20 cellular contexts compared by ENCODE assay signal in genomic region chr19:53775524-53775923, GRCh38. TPM values are rescaled to one million over a fixed set of nuclear protein-coding genes. Genes with fewer than 3 reads are reported as not detected.
DNase-seq lines count a peak whose midpoint lies in the region; ATAC-seq, FAIRE-seq and TF ChIP-seq lines count a peak whose summit lies in the region.
"Had no signal": no experiment of that assay in that cellular context is flagged by ENCODE, and none has a peak within 500 bp of the region (broad histone marks: within the 10 kb centered on the region; RNA-seq: fewer than 3 reads in every experiment).

No MANE protein-coding gene starts in this region.

- H3K9ac ChIP-seq in H9 (ENCODE audit: extremely low read depth, insufficient read length, low read length) (no peak overlapping the region), kidney (ENCODE audit: low read length in 2 of 2) (no peak overlapping the region)
- H3K9ac ChIP-seq: GM23248 had no signal

- H4K91ac ChIP-seq in H9 (ENCODE audit: insufficient read length, low read depth, low read length): no peak overlapping the region

- H3K27ac Mint-ChIP-seq in H9: peak overlapping the region in 1 of 3 experiments; percentile 69; a peak in 2 of 7 replicates
- peak overlapping the region; percentile 88 for H3K27ac Mint-ChIP-seq in progenitor cell of endocrine pancreas
- no peak overlapping the region for H3K27ac Mint-ChIP-seq in stimulated activated naive B cell treated with anti-CD40 and anti-IgM and Interleukin-4, amounts not matched to agents 10 μg/mL and 1 μg/mL and 100 μg/mL, for 72 hours
- no peak overlapping the region for H3K27ac Mint-ChIP-seq in activated naive CD4-positive, alpha-beta T cell treated with anti-CD3 and anti-CD28 coated beads, Interleukin-2, amount 50 U/mL, for 72 hours
- H3K27ac Mint-ChIP-seq: CD14-positive monocyte; CD8-positive, alpha-beta T cell; IgD-negative memory B cell had no signal

- H2AFZ ChIP-seq in H9 (ENCODE audit: low read length): no peak overlapping the region
- H2AFZ ChIP-seq: GM23248 had no signal

- H3K56ac ChIP-seq in H9 (ENCODE audit: insufficient read length, low read depth, low read length): no peak overlapping the region

- no peak overlapping the region for H2BK12ac ChIP-seq in H9 (ENCODE audit: insufficient read length, low read depth, low read length)

- no peak overlapping the region for H4K8ac ChIP-seq in H9 (replicated peaks; ENCODE audit: insufficient read length, low read depth, low read length)

- no peak overlapping the region for H3K4me3 ChIP-seq in kidney (ENCODE audit: low read length in 2 of 2)
- H3K4me3 ChIP-seq: GM12878, GM23248 had no signal

- no peak for FAIRE-seq in kidney (lab: Jason Lieb, UNC)
- FAIRE-seq: GM12878, GM18507 had no signal

- no peak for ATAC-seq in stimulated activated naive B cell treated with anti-CD40 and anti-IgM and Interleukin-4, amounts not matched to agents 10 μg/mL and 1 μg/mL and 100 μg/mL, for 72 hours (replicated peaks)
- no peak for ATAC-seq in activated naive CD4-positive, alpha-beta T cell treated with anti-CD3 and anti-CD28 coated beads, Interleukin-2, amount 50 U/mL, for 72 hours
- ATAC-seq: CD8-positive, alpha-beta T cell; GM12878 had no signal

- H3K27ac ChIP-seq in H9 (ENCODE audit: insufficient read length, low read depth, low read length) (no peak overlapping the region), kidney (ENCODE audit: low read depth in 2 of 2, low read length in 2 of 2) (no peak overlapping the region)
- H3K27ac ChIP-seq: 22Rv1, GM23248 had no signal

- H3K4ac ChIP-seq in H9 (ENCODE audit: low read depth, low read length): no peak overlapping the region

- no peak overlapping the region for H2BK20ac ChIP-seq in H9 (ENCODE audit: low read depth, low read length, poor library complexity, severe bottlenecking)

- H2AK5ac ChIP-seq in H9 (ENCODE audit: insufficient read length, low read length): no peak overlapping the region

- no peaks in the 10 kb centered on the region for H3K27me3 ChIP-seq in H9 (ENCODE audit: insufficient read depth, low read length)

- TF ChIP-seq CTCF in H9 (conservative IDR thresholded peaks at IDR 0.05): no peak
- TF ChIP-seq CTCF in kidney (IDR thresholded peaks at IDR 0.05; ENCODE audit: borderline replicate concordance, extremely low read depth, insufficient read depth): no peak
- no peak for TF ChIP-seq CTCF in progenitor cell of endocrine pancreas (IDR thresholded peaks at IDR 0.05; ENCODE audit: unreplicated experiment)

- H2BK15ac ChIP-seq in H9 (ENCODE audit: low read depth, low read length): no peak overlapping the region

- H2BK5ac ChIP-seq in H9 (ENCODE audit: insufficient read length, low read length): peak overlapping the region; percentile 46

- no peaks in the 10 kb centered on the region for H3K23me2 ChIP-seq in H9 (ENCODE audit: insufficient read length, low read depth, low read length, poor library complexity, severe bottlenecking)

- H3K9me3 ChIP-seq in H9 (ENCODE audit: control insufficient read depth, low read depth, low read length): no peaks in the 10 kb centered on the region
- no peaks in the 10 kb centered on the region for H3K9me3 ChIP-seq in kidney (ENCODE audit: control insufficient read depth in 1 of 2, low read length in 2 of 2)

- no peaks in the 10 kb centered on the region for H3K79me2 ChIP-seq in H9 (ENCODE audit: insufficient read depth, low read length)

- no peaks in the 10 kb centered on the region for H3K36me3 ChIP-seq in kidney (ENCODE audit: control insufficient read depth in 1 of 2, insufficient read depth in 2 of 2, low read length in 2 of 2)

- no peak overlapping the region for H4K5ac ChIP-seq in H9 (ENCODE audit: insufficient read length, low read depth, low read length)

- H3K18ac ChIP-seq in H9 (ENCODE audit: insufficient read length, low read depth, low read length): no peak overlapping the region

- no peak overlapping the region for H2BK120ac ChIP-seq in H9 (ENCODE audit: low read depth, low read length, poor library complexity, severe bottlenecking)

- H3K27me3 Mint-ChIP-seq in H9 (ENCODE audit: low read depth) (no peaks in the 10 kb centered on the region; the same call in 1 of the 2 replicates), progenitor cell of endocrine pancreas (peaks cover 2% of the 10 kb centered on the region)
- peaks cover 0 to 10% of the 10 kb centered on the region in 2 donors for H3K27me3 Mint-ChIP-seq in stimulated activated naive B cell treated with anti-CD40 and anti-IgM and Interleukin-4, amounts not matched to agents 10 μg/mL and 1 μg/mL and 100 μg/mL, for 72 hours
- H3K27me3 Mint-ChIP-seq: IgD-negative memory B cell had no signal

- H3K9me3 Mint-ChIP-seq in H9 (peaks cover 2% of the 10 kb centered on the region in 2 experiments; a peak in 4 of 5 replicates), progenitor cell of endocrine pancreas (ENCODE audit: low read depth) (no peaks in the 10 kb centered on the region)
- H3K9me3 Mint-ChIP-seq in stimulated activated naive B cell treated with anti-CD40 and anti-IgM and Interleukin-4, amounts not matched to agents 10 μg/mL and 1 μg/mL and 100 μg/mL, for 72 hours: no peaks in the 10 kb centered on the region
- no peaks in the 10 kb centered on the region for H3K9me3 Mint-ChIP-seq in activated naive CD4-positive, alpha-beta T cell treated with anti-CD3 and anti-CD28 coated beads, Interleukin-2, amount 50 U/mL, for 72 hours
- H3K9me3 Mint-ChIP-seq: CD8-positive, alpha-beta T cell had no signal

- H3K36me3 Mint-ChIP-seq in H9 (ENCODE audit: insufficient read depth in 1 of 3, low read depth in 3 of 3) (peaks cover 0 to 3% (median 2%) of the 10 kb centered on the region in 3 experiments; a peak in 3 of 7 replicates), progenitor cell of endocrine pancreas (ENCODE audit: insufficient read depth) (no peaks in the 10 kb centered on the region)
- no peaks in the 10 kb centered on the region for H3K36me3 Mint-ChIP-seq in stimulated activated naive B cell treated with anti-CD40 and anti-IgM and Interleukin-4, amounts not matched to agents 10 μg/mL and 1 μg/mL and 100 μg/mL, for 72 hours
- no peaks in the 10 kb centered on the region for H3K36me3 Mint-ChIP-seq in activated naive CD4-positive, alpha-beta T cell treated with anti-CD3 and anti-CD28 coated beads, Interleukin-2, amount 50 U/mL, for 72 hours
- H3K36me3 Mint-ChIP-seq: CD14-positive monocyte; CD8-positive, alpha-beta T cell; IgD-negative memory B cell had no signal

- H3K4me1 Mint-ChIP-seq in H9 (peaks cover 35 to 37% of the 10 kb centered on the region in 2 experiments), progenitor cell of endocrine pancreas (ENCODE audit: low read depth) (peaks cover 33% of the 10 kb centered on the region)
- H3K4me1 Mint-ChIP-seq in stimulated activated naive B cell treated with anti-CD40 and anti-IgM and Interleukin-4, amounts not matched to agents 10 μg/mL and 1 μg/mL and 100 μg/mL, for 72 hours: peaks cover 0 to 2% of the 10 kb centered on the region in 2 donors

- no peak overlapping the region for H3T11ph ChIP-seq in H9 (ENCODE audit: low read length)

- no peak overlapping the region; the same call in 1 of the 2 replicates for H3K14ac ChIP-seq in H9 (ENCODE audit: insufficient read depth, low read length)

- H3K4me3 Mint-ChIP-seq in H9 (no peak overlapping the region), progenitor cell of endocrine pancreas (ENCODE audit: low read depth) (peak overlapping the region; percentile 9)
- H3K4me3 Mint-ChIP-seq in stimulated activated naive B cell treated with anti-CD40 and anti-IgM and Interleukin-4, amounts not matched to agents 10 μg/mL and 1 μg/mL and 100 μg/mL, for 72 hours: no peak overlapping the region
- H3K4me3 Mint-ChIP-seq: CD14-positive monocyte; CD8-positive, alpha-beta T cell; IgD-negative memory B cell had no signal

- H3K79me1 ChIP-seq in H9 (ENCODE audit: insufficient read depth, low read depth, low read length, poor library complexity, severe bottlenecking): no peaks in the 10 kb centered on the region

- DNase-seq in DMS53 (lab: John Stamatoyannopoulos, UW): peak; percentile 25
- no peak for DNase-seq in DMS53 treated with DMSO at 0.1 percent for 48 hours (lab: John Stamatoyannopoulos, UW; ENCODE audit: unreplicated experiment)
- no peak for DNase-seq in H9
- peak; percentile 18 for DNase-seq in kidney
- DNase-seq in progenitor cell of endocrine pancreas (ENCODE audit: low spot score, unreplicated experiment): no peak
- no peak for DNase-seq in stimulated activated naive B cell treated with anti-CD40 and anti-IgM and Interleukin-4, amounts not matched to agents 10 μg/mL and 1 μg/mL and 100 μg/mL, for 72 hours
- DNase-seq in activated naive CD4-positive, alpha-beta T cell treated with anti-CD3 and anti-CD28 coated beads, Interleukin-2, amount 50 U/mL, for 72 hours (ENCODE audit: low spot score in 2 of 2): no peak
- DNase-seq: CD8-positive, alpha-beta T cell; COR-L47; GM23248; H7 had no signal

- no CpG with 5 or more reads among the region's 18 CpGs for WGBS in H9 (ENCODE audit: extremely low coverage, insufficient read length, low lambda C conversion rate)

- intact Hi-C loops in kidney (cut with DNase I): no loop called here

- no peak overlapping the region for H3K4me2 ChIP-seq in H9 (ENCODE audit: insufficient read depth, insufficient read length, low read length)

- H3K23ac ChIP-seq in H9 (ENCODE audit: insufficient read length, low read depth, low read length): no peak overlapping the region

- peaks cover 3% of the 10 kb centered on the region; the same call in 1 of the 2 replicates for H3K4me1 ChIP-seq in H9 (ENCODE audit: insufficient read depth, low read length)
- no peaks in the 10 kb centered on the region for H3K4me1 ChIP-seq in kidney (ENCODE audit: control insufficient read depth in 1 of 2, insufficient read depth in 1 of 2, low read depth in 1 of 2, low read length in 2 of 2)

- H4K20me1 ChIP-seq in H9 (ENCODE audit: control insufficient read depth, insufficient read depth, insufficient read length): no peaks in the 10 kb centered on the region

RNA-seq across cellular contexts. Expression of gene NLRP12, which starts 48.6 kb away (rescaled TPM):
- 3.6 and 4.0 TPM in 2 replicates for total RNA-seq in H9 (2021)
- 1.1 TPM for total RNA-seq in kidney
- polyA plus RNA-seq in kidney (ENCODE audit: insufficient read depth, low read depth, low replicate concordance): not detected
- total RNA-seq in progenitor cell of endocrine pancreas: not detected in 2 replicates
- total RNA-seq in activated naive CD4-positive, alpha-beta T cell treated with anti-CD3 and anti-CD28 coated beads, Interleukin-2, amount 50 U/mL, for 72 hours: not detected
- total RNA-seq: A673; CD8-positive, alpha-beta T cell; Daoy; GM12878; GM23248; HT-29 had no signal
- polyA plus RNA-seq: BJ, GM12878, GM23248 had no signal

Comparison
In these comparisons a context has a peak if more than half of its experiments do, and no peak if none do; other contexts are left out.
1. DNase-seq: peak in DMS53 (single experiment) and kidney (single experiment); none in DMS53 treated with DMSO at 0.1 percent for 48 hours (single experiment), H9 (single experiment), progenitor cell of endocrine pancreas (single experiment), stimulated activated naive B cell treated with anti-CD40 and anti-IgM and Interleukin-4, amounts not matched to agents 10 μg/mL and 1 μg/mL and 100 μg/mL, for 72 hours (single experiment) and activated naive CD4-positive, alpha-beta T cell treated with anti-CD3 and anti-CD28 coated beads, Interleukin-2, amount 50 U/mL, for 72 hours (0 of 2).